ENCODE assay signal across 8 cellular contexts in the genomic region with DNA sequence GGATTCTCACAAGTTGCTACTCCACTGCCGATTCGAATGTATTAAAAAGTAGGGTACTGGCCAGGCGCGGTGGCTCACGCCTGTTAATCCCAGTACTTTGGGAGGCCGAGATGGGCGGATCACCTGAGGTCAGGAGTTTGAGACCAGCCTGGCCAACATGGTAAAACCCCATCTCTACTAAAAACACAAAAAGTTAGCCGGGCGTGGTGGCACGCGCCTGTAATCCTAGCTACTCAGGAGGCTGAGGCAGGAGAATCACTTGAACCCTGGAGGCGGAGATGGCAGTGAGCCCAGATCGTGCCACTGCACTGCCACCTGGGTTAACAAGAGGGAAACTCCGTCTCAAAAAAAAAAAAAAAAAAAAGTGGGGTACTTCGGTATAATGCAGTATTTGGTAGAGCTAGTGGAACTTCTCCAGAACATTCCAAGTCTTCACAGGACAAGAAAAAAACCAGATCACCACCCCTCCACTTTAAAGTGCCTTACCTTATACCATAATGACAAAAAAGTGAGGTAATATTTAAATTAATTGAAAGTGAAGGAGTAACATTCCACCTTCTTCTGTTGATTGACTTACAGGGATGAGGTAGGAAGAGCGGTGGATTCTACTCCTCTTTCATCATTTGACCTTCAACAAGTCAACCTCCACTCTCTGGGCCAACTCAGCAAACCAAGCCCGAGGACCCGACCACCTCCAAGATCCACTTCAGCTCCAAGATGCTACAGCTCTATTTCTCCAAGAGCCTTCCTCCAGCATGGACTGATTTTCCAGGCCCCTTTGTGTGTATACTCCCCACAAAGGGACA. TPM values are rescaled to one million over a fixed set of nuclear protein-coding genes. Genes with fewer than 3 reads are reported as not detected.
A peak's percentile ranks its signal among the peaks of the same experiment; 100 is the strongest.
DNase-seq lines count a peak whose midpoint lies in the region; ATAC-seq, FAIRE-seq and TF ChIP-seq lines count a peak whose summit lies in the region.

No MANE protein-coding gene starts in this region.

- H3K36me3 ChIP-seq in gastrocnemius medialis = peaks cover 0 to 11% of the 10 kb centered on the region in 2 donors

- H3K9me3 ChIP-seq in gastrocnemius medialis = no peaks in the 10 kb centered on the region

- H3K27me3 ChIP-seq in gastrocnemius medialis = no peaks in the 10 kb centered on the region

- TF ChIP-seq CTCF in activated CD8-positive, alpha-beta T cell treated with anti-CD3 and anti-CD28 coated beads for 36 hours (IDR thresholded peaks at IDR 0.05) = no peak
- TF ChIP-seq CTCF in foreskin fibroblast (IDR thresholded peaks at IDR 0.05; ENCODE audit: low read depth, low read length) (no peak), gastrocnemius medialis (IDR thresholded peaks at IDR 0.05 in 4 of 5, conservative IDR thresholded peaks at IDR 0.05 in 1 of 5) (no peak)

- peak overlapping the region; percentile 98 for H3K27ac Mint-ChIP-seq in activated CD4-positive, alpha-beta T cell treated with anti-CD3 and anti-CD28 coated beads for 36 hours
- peak overlapping the region; percentile 95 for H3K27ac Mint-ChIP-seq in activated CD8-positive, alpha-beta T cell treated with anti-CD3 and anti-CD28 coated beads for 36 hours

- CTCF ChIA-PET in activated CD4-positive, alpha-beta T cell treated with anti-CD3 and anti-CD28 coated beads for 36 hours (lab: Charles Lee) = interaction anchor here (0.6 to 0.7 kb wide), 3 partner anchors 15 to 205 kb away, joined by 3 to 4 read pairs (median 3); no protein-coding TSS in a partner anchor
- CTCF ChIA-PET in activated CD8-positive, alpha-beta T cell treated with anti-CD3 and anti-CD28 coated beads for 36 hours (lab: Charles Lee) = interaction anchor here (0.7 to 1.7 kb wide), 5 partner anchors 12 to 214 kb away, joined by 3 to 5 read pairs (median 5); no protein-coding TSS in a partner anchor

- no peaks in the 10 kb centered on the region for H3K27me3 Mint-ChIP-seq in activated CD4-positive, alpha-beta T cell treated with anti-CD3 and anti-CD28 coated beads for 36 hours
- H3K27me3 Mint-ChIP-seq in activated CD8-positive, alpha-beta T cell treated with anti-CD3 and anti-CD28 coated beads for 36 hours = no peaks in the 10 kb centered on the region

- POLR2A ChIA-PET in activated CD4-positive, alpha-beta T cell treated with anti-CD3 and anti-CD28 coated beads for 36 hours (lab: Charles Lee) = interaction anchor here (0.7 kb wide), 1 partner anchor 641 kb away, joined by 4 read pairs; no protein-coding TSS in a partner anchor
- POLR2A ChIA-PET in activated CD8-positive, alpha-beta T cell treated with anti-CD3 and anti-CD28 coated beads for 36 hours (lab: Charles Lee) = interaction anchor here (0.6 to 4.4 kb wide), 9 partner anchors 16 to 78 kb away, joined by 3 to 32 read pairs (median 5); a partner anchor contains a TSS

- H3K4me1 ChIP-seq in gastrocnemius medialis = peaks cover 38 to 44% of the 10 kb centered on the region in 2 donors

- intact Hi-C loops in activated CD4-positive, alpha-beta T cell treated with anti-CD3 and anti-CD28 coated beads for 36 hours (cut with DNase I, micrococcal nuclease) = loop anchor here (5.0 to 10.0 kb wide), 3 partner anchors 322 to 1137 kb away; a partner anchor contains a TSS
- intact Hi-C loops in activated CD8-positive, alpha-beta T cell treated with anti-CD3 and anti-CD28 coated beads for 36 hours (cut with micrococcal nuclease) = loop anchor here (5.0 kb wide), 1 partner anchor 57 kb away; a partner anchor contains a TSS
- intact Hi-C loops in gastrocnemius medialis (cut with DNase I; ENCODE audit: low total_unique reads) = no loop called here

- no peaks in the 10 kb centered on the region for H3K9me3 Mint-ChIP-seq in activated CD4-positive, alpha-beta T cell treated with anti-CD3 and anti-CD28 coated beads for 36 hours (ENCODE audit: low read depth)
- no peaks in the 10 kb centered on the region for H3K9me3 Mint-ChIP-seq in activated CD8-positive, alpha-beta T cell treated with anti-CD3 and anti-CD28 coated beads for 36 hours

- peaks cover 43% of the 10 kb centered on the region for H3K36me3 Mint-ChIP-seq in activated CD4-positive, alpha-beta T cell treated with anti-CD3 and anti-CD28 coated beads for 36 hours (ENCODE audit: low read depth)
- peaks cover 50% of the 10 kb centered on the region for H3K36me3 Mint-ChIP-seq in activated CD8-positive, alpha-beta T cell treated with anti-CD3 and anti-CD28 coated beads for 36 hours (ENCODE audit: low read depth)

- no peak for FAIRE-seq in GM19239 (lab: Jason Lieb, UNC)

- peak; percentile 61 for DNase-seq in activated CD4-positive, alpha-beta T cell treated with anti-CD3 and anti-CD28 coated beads for 36 hours
- no peak for DNase-seq in activated CD4-positive, alpha-beta T cell treated with anti-CD3 and anti-CD28 coated beads for 1 hour
- DNase-seq in activated CD8-positive, alpha-beta T cell treated with anti-CD3 and anti-CD28 coated beads for 36 hours = peak; percentile 58
- DNase-seq in foreskin fibroblast = peak in 1 of 2 donors; percentile 15
- DNase-seq in gastrocnemius medialis = no peak
- DNase-seq in T-helper 9 cell = no peak
- no peak for DNase-seq in GM19239 (ENCODE audit: insufficient read length, low spot score)
- no peak for DNase-seq in middle frontal gyrus (ENCODE audit: extremely low spot score, low spot score)

- H3K4me1 Mint-ChIP-seq in activated CD4-positive, alpha-beta T cell treated with anti-CD3 and anti-CD28 coated beads for 36 hours = peaks cover 46% of the 10 kb centered on the region
- peaks cover 43% of the 10 kb centered on the region for H3K4me1 Mint-ChIP-seq in activated CD8-positive, alpha-beta T cell treated with anti-CD3 and anti-CD28 coated beads for 36 hours (ENCODE audit: low read depth)

- H3K4me3 ChIP-seq in foreskin fibroblast (ENCODE audit: low read depth in 1 of 2, low read length in 2 of 2) (peak overlapping the region; percentile 65 to 84), gastrocnemius medialis (peak overlapping the region; percentile 70 to 84 (median 80))

- peak overlapping the region; percentile 88 to 97 (median 94) for H3K27ac ChIP-seq in gastrocnemius medialis

- in situ Hi-C loops in gastrocnemius medialis (cut with MboI; ENCODE audit: low sequenced_read_pairs in 4 of 4) = no loop called here

- TF ChIP-seq POLR2A in gastrocnemius medialis (IDR thresholded peaks at IDR 0.05) = no peak

- ATAC-seq in activated CD4-positive, alpha-beta T cell treated with anti-CD3 and anti-CD28 coated beads for 36 hours = no peak
- no peak for ATAC-seq in activated CD8-positive, alpha-beta T cell treated with anti-CD3 and anti-CD28 coated beads for 36 hours
- no peak for ATAC-seq in gastrocnemius medialis

- peak overlapping the region; percentile 99 for H3K4me3 Mint-ChIP-seq in activated CD4-positive, alpha-beta T cell treated with anti-CD3 and anti-CD28 coated beads for 36 hours
- peak overlapping the region; percentile 90 for H3K4me3 Mint-ChIP-seq in activated CD8-positive, alpha-beta T cell treated with anti-CD3 and anti-CD28 coated beads for 36 hours

RNA-seq across cellular contexts. Expression of a gene that starts 2.0 kb away (rescaled TPM):
- total RNA-seq in activated CD4-positive, alpha-beta T cell treated with anti-CD3 and anti-CD28 coated beads for 36 hours = 10 to 100 TPM; 90.2 to 98.6 TPM
- 10 to 100 TPM; 82.4 to 82.6 TPM for total RNA-seq in activated CD8-positive, alpha-beta T cell treated with anti-CD3 and anti-CD28 coated beads for 36 hours
- total RNA-seq in gastrocnemius medialis = 10 to 100 TPM; 31.2 to 47.0 (median 42.0) TPM

RNA-seq across cellular contexts. Expression of a gene that starts 37.4 kb away (rescaled TPM):
- 10 to 100 TPM; 43.2 to 86.5 TPM for total RNA-seq in activated CD4-positive, alpha-beta T cell treated with anti-CD3 and anti-CD28 coated beads for 36 hours
- 10 to 100 TPM; 42.9 to 50.6 TPM for total RNA-seq in activated CD8-positive, alpha-beta T cell treated with anti-CD3 and anti-CD28 coated beads for 36 hours
- 100 to 1,000 TPM; 107 to 166 (median 119) TPM for total RNA-seq in gastrocnemius medialis

RNA-seq across cellular contexts. Expression of a gene that starts 58.3 kb away (rescaled TPM):
- total RNA-seq in activated CD4-positive, alpha-beta T cell treated with anti-CD3 and anti-CD28 coated beads for 36 hours = 10 to 100 TPM; 30.6 to 34.7 TPM
- 10 to 100 TPM; 29.6 to 30.7 TPM for total RNA-seq in activated CD8-positive, alpha-beta T cell treated with anti-CD3 and anti-CD28 coated beads for 36 hours
- total RNA-seq in gastrocnemius medialis = 10 to 100 TPM; 14.4 to 32.9 (median 22.0) TPM

Comparison
In these comparisons a context has a peak if more than half of its experiments do, and no peak if none do; other contexts are left out.
1. DNase-seq: peak in activated CD4-positive, alpha-beta T cell treated with anti-CD3 and anti-CD28 coated beads for 36 hours (single experiment) and activated CD8-positive, alpha-beta T cell treated with anti-CD3 and anti-CD28 coated beads for 36 hours (single experiment); none in activated CD4-positive, alpha-beta T cell treated with anti-CD3 and anti-CD28 coated beads for 1 hour (single experiment), gastrocnemius medialis (0 of 2), T-helper 9 cell (single experiment), GM19239 (single experiment) and middle frontal gyrus (single experiment).